ENCODE assay signal across 1 cellular context in the genomic region with DNA sequence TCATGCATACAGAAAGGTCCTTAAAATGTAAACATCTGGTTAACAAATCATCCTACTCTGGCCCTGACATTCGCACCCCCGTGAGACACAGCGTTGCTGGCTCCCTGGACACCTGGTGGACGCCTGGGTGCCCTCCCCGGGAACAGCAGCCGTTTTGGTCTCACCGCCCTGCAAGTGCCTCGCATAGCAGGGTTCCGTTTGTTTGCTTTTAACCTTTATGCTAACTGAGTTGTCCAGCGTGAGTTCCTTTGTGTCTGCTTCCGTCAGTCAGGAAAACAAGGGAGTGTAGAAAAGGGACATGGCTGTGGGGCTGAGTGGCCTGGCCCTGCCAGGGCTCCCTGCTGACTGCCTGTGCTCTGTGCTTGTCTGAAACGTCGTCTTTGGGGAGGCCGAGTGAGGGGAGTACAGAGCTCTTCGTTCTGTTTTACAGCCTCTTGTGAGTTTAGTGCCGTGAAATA.
TF ChIP-seq lines count a peak whose summit lies in the region.

No MANE protein-coding gene starts in this region.

TF ChIP-seq in HepG2, 621 proteins besides CTCF, POLR2A, EP300 and RAD21 (continued from another document and continues in another):
- TF ChIP-seq, protein P1, sequence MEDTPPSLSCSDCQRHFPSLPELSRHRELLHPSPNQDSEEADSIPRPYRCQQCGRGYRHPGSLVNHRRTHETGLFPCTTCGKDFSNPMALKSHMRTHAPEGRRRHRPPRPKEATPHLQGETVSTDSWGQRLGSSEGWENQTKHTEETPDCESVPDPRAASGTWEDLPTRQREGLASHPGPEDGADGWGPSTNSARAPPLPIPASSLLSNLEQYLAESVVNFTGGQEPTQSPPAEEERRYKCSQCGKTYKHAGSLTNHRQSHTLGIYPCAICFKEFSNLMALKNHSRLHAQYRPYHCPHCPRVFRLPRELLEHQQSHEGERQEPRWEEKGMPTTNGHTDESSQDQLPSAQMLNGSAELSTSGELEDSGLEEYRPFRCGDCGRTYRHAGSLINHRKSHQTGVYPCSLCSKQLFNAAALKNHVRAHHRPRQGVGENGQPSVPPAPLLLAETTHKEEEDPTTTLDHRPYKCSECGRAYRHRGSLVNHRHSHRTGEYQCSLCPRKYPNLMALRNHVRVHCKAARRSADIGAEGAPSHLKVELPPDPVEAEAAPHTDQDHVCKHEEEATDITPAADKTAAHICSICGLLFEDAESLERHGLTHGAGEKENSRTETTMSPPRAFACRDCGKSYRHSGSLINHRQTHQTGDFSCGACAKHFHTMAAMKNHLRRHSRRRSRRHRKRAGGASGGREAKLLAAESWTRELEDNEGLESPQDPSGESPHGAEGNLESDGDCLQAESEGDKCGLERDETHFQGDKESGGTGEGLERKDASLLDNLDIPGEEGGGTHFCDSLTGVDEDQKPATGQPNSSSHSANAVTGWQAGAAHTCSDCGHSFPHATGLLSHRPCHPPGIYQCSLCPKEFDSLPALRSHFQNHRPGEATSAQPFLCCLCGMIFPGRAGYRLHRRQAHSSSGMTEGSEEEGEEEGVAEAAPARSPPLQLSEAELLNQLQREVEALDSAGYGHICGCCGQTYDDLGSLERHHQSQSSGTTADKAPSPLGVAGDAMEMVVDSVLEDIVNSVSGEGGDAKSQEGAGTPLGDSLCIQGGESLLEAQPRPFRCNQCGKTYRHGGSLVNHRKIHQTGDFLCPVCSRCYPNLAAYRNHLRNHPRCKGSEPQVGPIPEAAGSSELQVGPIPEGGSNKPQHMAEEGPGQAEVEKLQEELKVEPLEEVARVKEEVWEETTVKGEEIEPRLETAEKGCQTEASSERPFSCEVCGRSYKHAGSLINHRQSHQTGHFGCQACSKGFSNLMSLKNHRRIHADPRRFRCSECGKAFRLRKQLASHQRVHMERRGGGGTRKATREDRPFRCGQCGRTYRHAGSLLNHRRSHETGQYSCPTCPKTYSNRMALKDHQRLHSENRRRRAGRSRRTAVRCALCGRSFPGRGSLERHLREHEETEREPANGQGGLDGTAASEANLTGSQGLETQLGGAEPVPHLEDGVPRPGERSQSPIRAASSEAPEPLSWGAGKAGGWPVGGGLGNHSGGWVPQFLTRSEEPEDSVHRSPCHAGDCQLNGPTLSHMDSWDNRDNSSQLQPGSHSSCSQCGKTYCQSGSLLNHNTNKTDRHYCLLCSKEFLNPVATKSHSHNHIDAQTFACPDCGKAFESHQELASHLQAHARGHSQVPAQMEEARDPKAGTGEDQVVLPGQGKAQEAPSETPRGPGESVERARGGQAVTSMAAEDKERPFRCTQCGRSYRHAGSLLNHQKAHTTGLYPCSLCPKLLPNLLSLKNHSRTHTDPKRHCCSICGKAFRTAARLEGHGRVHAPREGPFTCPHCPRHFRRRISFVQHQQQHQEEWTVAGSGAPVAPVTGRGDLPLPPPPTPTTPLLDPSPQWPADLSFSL (CRISPR knock-in tag; IDR thresholded peaks at IDR 0.05): no peak
- no peak for TF ChIP-seq NKX3-1 (CRISPR knock-in tag; IDR thresholded peaks at IDR 0.05)
- no peak for TF ChIP-seq HMG20B (CRISPR knock-in tag; conservative IDR thresholded peaks at IDR 0.05)
- TF ChIP-seq MIER2 (CRISPR knock-in tag; IDR thresholded peaks at IDR 0.05): peak; percentile 47; the same call in 1 of the 2 replicates
- TF ChIP-seq GATAD1 (CRISPR knock-in tag; IDR thresholded peaks at IDR 0.05): no peak
- no peak for TF ChIP-seq ZKSCAN1 (IDR thresholded peaks at IDR 0.05; ENCODE audit: low read length)
- no peak for TF ChIP-seq ZNF274 (CRISPR knock-in tag; IDR thresholded peaks at IDR 0.05)
- TF ChIP-seq PAX8 (CRISPR knock-in tag; IDR thresholded peaks at IDR 0.05; ENCODE audit: borderline replicate concordance): no peak
- no peak for TF ChIP-seq ZFYVE20 (CRISPR knock-in tag; IDR thresholded peaks at IDR 0.05; ENCODE audit: borderline replicate concordance, low read depth)
- TF ChIP-seq FOSL1 (CRISPR knock-in tag; IDR thresholded peaks at IDR 0.05; ENCODE audit: borderline replicate concordance): no peak
- TF ChIP-seq, protein P2, sequence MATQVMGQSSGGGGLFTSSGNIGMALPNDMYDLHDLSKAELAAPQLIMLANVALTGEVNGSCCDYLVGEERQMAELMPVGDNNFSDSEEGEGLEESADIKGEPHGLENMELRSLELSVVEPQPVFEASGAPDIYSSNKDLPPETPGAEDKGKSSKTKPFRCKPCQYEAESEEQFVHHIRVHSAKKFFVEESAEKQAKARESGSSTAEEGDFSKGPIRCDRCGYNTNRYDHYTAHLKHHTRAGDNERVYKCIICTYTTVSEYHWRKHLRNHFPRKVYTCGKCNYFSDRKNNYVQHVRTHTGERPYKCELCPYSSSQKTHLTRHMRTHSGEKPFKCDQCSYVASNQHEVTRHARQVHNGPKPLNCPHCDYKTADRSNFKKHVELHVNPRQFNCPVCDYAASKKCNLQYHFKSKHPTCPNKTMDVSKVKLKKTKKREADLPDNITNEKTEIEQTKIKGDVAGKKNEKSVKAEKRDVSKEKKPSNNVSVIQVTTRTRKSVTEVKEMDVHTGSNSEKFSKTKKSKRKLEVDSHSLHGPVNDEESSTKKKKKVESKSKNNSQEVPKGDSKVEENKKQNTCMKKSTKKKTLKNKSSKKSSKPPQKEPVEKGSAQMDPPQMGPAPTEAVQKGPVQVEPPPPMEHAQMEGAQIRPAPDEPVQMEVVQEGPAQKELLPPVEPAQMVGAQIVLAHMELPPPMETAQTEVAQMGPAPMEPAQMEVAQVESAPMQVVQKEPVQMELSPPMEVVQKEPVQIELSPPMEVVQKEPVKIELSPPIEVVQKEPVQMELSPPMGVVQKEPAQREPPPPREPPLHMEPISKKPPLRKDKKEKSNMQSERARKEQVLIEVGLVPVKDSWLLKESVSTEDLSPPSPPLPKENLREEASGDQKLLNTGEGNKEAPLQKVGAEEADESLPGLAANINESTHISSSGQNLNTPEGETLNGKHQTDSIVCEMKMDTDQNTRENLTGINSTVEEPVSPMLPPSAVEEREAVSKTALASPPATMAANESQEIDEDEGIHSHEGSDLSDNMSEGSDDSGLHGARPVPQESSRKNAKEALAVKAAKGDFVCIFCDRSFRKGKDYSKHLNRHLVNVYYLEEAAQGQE (IDR thresholded peaks at IDR 0.05; ENCODE audit: borderline replicate concordance in 1 of 2, low read depth in 1 of 2, low read length in 2 of 2): no peak
- TF ChIP-seq, protein P3, sequence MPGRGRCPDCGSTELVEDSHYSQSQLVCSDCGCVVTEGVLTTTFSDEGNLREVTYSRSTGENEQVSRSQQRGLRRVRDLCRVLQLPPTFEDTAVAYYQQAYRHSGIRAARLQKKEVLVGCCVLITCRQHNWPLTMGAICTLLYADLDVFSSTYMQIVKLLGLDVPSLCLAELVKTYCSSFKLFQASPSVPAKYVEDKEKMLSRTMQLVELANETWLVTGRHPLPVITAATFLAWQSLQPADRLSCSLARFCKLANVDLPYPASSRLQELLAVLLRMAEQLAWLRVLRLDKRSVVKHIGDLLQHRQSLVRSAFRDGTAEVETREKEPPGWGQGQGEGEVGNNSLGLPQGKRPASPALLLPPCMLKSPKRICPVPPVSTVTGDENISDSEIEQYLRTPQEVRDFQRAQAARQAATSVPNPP (CRISPR knock-in tag; IDR thresholded peaks at IDR 0.05): no peak
- TF ChIP-seq NFKB2 (CRISPR knock-in tag; IDR thresholded peaks at IDR 0.05; ENCODE audit: borderline replicate concordance): no peak
- TF ChIP-seq BCL6 (CRISPR knock-in tag; IDR thresholded peaks at IDR 0.05): peak; percentile 63
- no peak for TF ChIP-seq ZNF883 (CRISPR knock-in tag; IDR thresholded peaks at IDR 0.05; ENCODE audit: not compliant biosample characterization)
- TF ChIP-seq JUNB (CRISPR knock-in tag; IDR thresholded peaks at IDR 0.05; ENCODE audit: borderline replicate concordance): no peak
- TF ChIP-seq ZNF660 (CRISPR knock-in tag; IDR thresholded peaks at IDR 0.05; ENCODE audit: borderline replicate concordance, low read depth): no peak
- TF ChIP-seq, protein P4, sequence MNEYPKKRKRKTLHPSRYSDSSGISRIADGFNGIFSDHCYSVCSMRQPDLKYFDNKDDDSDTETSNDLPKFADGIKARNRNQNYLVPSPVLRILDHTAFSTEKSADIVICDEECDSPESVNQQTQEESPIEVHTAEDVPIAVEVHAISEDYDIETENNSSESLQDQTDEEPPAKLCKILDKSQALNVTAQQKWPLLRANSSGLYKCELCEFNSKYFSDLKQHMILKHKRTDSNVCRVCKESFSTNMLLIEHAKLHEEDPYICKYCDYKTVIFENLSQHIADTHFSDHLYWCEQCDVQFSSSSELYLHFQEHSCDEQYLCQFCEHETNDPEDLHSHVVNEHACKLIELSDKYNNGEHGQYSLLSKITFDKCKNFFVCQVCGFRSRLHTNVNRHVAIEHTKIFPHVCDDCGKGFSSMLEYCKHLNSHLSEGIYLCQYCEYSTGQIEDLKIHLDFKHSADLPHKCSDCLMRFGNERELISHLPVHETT (CRISPR knock-in tag; conservative IDR thresholded peaks at IDR 0.05): no peak
- TF ChIP-seq, protein P5, sequence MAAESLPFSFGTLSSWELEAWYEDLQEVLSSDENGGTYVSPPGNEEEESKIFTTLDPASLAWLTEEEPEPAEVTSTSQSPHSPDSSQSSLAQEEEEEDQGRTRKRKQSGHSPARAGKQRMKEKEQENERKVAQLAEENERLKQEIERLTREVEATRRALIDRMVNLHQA (CRISPR knock-in tag; IDR thresholded peaks at IDR 0.05): no peak
- peak; percentile 96 for TF ChIP-seq SOX5 (CRISPR knock-in tag; IDR thresholded peaks at IDR 0.05; ENCODE audit: borderline replicate concordance)
- TF ChIP-seq MYNN (CRISPR knock-in tag; IDR thresholded peaks at IDR 0.05; ENCODE audit: low read depth): no peak
- no peak for TF ChIP-seq ETV6 (CRISPR knock-in tag; conservative IDR thresholded peaks at IDR 0.05)
- TF ChIP-seq TFDP1 (CRISPR knock-in tag; IDR thresholded peaks at IDR 0.05; ENCODE audit: borderline replicate concordance): 0 out of 2 replicates have a peak, but pooled peaks have one; percentile 14
- TF ChIP-seq HOMEZ (CRISPR knock-in tag; IDR thresholded peaks at IDR 0.05; ENCODE audit: low read depth): 0 out of 2 replicates have a peak, but pooled peaks have one; percentile 22
- TF ChIP-seq, protein P6, sequence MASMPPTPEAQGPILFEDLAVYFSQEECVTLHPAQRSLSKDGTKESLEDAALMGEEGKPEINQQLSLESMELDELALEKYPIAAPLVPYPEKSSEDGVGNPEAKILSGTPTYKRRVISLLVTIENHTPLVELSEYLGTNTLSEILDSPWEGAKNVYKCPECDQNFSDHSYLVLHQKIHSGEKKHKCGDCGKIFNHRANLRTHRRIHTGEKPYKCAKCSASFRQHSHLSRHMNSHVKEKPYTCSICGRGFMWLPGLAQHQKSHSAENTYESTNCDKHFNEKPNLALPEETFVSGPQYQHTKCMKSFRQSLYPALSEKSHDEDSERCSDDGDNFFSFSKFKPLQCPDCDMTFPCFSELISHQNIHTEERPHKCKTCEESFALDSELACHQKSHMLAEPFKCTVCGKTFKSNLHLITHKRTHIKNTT (CRISPR knock-in tag; IDR thresholded peaks at IDR 0.05): no peak
- TF ChIP-seq ZNF543 (CRISPR knock-in tag; IDR thresholded peaks at IDR 0.05): no peak
- TF ChIP-seq SP4 (CRISPR knock-in tag; IDR thresholded peaks at IDR 0.05): no peak
- TF ChIP-seq ZNF747 (CRISPR knock-in tag; IDR thresholded peaks at IDR 0.05; ENCODE audit: borderline replicate concordance): no peak
- TF ChIP-seq HNRNPUL1 (IDR thresholded peaks at IDR 0.05; ENCODE audit: low read depth, low read length): no peak
- peak; percentile 22; the same call in 1 of the 2 replicates for TF ChIP-seq FOSL2 (CRISPR knock-in tag; IDR thresholded peaks at IDR 0.05)
- TF ChIP-seq ARID4A (CRISPR knock-in tag; IDR thresholded peaks at IDR 0.05; ENCODE audit: borderline replicate concordance): peak; percentile 46; the same call in 1 of the 2 replicates
- TF ChIP-seq MATR3 (CRISPR knock-in tag; IDR thresholded peaks at IDR 0.05): no peak
